Comparison of ENCODE assay signal across 1 cellular context in genomic region chr7:130071701-130072622, GRCh38.
TF ChIP-seq lines count a peak whose summit lies in the region.

No MANE protein-coding gene starts in this region.

TF ChIP-seq in HEK293, 187 proteins besides CTCF, POLR2A, EP300 and RAD21 (continued from another document):
- TF ChIP-seq ZNF394 (tag by site-specific recombination; IDR thresholded peaks at IDR 0.05; ENCODE audit: borderline replicate concordance), result no peak
- 0 out of 2 replicates have a peak, but pooled peaks have one; percentile 26 for TF ChIP-seq ZNF518A (tag by site-specific recombination; conservative IDR thresholded peaks at IDR 0.05; ENCODE audit: low read depth)
- TF ChIP-seq ZNF366 (tag by site-specific recombination; conservative IDR thresholded peaks at IDR 0.05), result no peak
- peak; percentile 97 for TF ChIP-seq ZNF654 (tag by site-specific recombination; IDR thresholded peaks at IDR 0.05; ENCODE audit: low read depth)
- TF ChIP-seq ZNF626 (tag by site-specific recombination; IDR thresholded peaks at IDR 0.05), result no peak
- peak; percentile 72; the same call in 1 of the 2 replicates for TF ChIP-seq ZSCAN30 (tag by site-specific recombination; IDR thresholded peaks at IDR 0.05)
- peak; percentile 87 for TF ChIP-seq INSM2 (tag by site-specific recombination; IDR thresholded peaks at IDR 0.05)
- TF ChIP-seq ATF2 (tag by site-specific recombination; IDR thresholded peaks at IDR 0.05; ENCODE audit: low read depth), result no peak
- no peak for TF ChIP-seq ZNF610 (tag by site-specific recombination; IDR thresholded peaks at IDR 0.05; ENCODE audit: borderline replicate concordance)
TF ChIP-seq in HEK293: peak in this region for 12.
